Comparison of ENCODE assay signal across 8 cellular contexts in the genomic region with DNA sequence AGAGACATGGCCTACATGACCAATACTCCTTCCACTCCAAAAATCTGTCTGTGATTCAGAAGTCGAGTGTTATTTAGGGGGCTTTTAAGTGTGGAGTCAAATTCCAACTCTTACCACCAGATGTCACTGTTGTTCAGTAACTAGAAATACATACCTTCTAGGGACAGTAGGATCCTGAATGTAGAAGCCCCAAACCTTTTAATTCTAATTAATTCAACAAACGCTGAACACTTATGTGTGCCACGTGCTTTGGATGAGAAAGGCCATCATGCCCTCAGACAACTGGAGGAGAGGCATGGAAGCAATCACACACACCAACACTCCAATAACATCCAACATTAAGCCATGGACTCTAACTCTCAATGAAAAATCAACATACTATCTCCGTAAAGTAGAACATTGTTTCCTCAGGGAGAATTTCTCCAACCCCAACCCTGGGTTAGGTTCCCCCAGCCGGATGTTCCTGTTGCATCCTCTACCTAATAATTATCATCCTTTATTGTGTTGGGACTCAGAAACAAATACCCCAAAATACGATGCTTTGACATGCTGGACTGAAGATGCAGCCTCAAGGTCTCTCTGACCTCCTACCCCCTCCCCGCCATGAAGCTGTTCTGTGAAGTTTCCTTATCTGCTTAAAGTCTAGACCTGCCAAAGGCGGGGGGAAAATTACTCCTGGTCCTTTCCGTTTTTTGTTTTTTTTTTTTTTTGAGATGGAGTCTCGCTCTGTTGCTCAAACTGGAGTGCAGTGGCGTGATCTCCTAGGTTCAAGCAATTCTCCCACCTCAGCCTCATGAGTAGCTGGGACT. TPM values are rescaled to one million over a fixed set of nuclear protein-coding genes. Genes with fewer than 3 reads are reported as not detected.
A peak's percentile ranks its signal among the peaks of the same experiment; 100 is the strongest.
DNase-seq lines count a peak whose midpoint lies in the region; ATAC-seq and TF ChIP-seq lines count a peak whose summit lies in the region.

No MANE protein-coding gene starts in this region.

- H3K27me3 ChIP-seq in esophagus squamous epithelium: no peaks in the 10 kb centered on the region

- peak overlapping the region in 3 of 4 donors; percentile 78 to 87 (median 80) for H3K27ac ChIP-seq in esophagus squamous epithelium

- H3K27me3 Mint-ChIP-seq in natural killer cell (ENCODE audit: low read depth in 2 of 2): no peaks in the 10 kb centered on the region

- H3K4me1 ChIP-seq in esophagus squamous epithelium: peaks cover 0 to 76% (median 21%) of the 10 kb centered on the region in 3 donors

- intact Hi-C loops in esophagus squamous epithelium (cut with DNase I) (loop anchor here (5.0 kb wide), 1 partner anchor 61 kb away; no protein-coding TSS in a partner anchor), natural killer cell (cut with micrococcal nuclease) (loop anchor here (1.0 to 2.0 kb wide), 4 partner anchors 24 to 100 kb away; a partner anchor contains a TSS)

- peak; percentile 59 for ATAC-seq in GM21360 (IDR thresholded peaks at IDR 0.05; ENCODE audit: unreplicated experiment)
- ATAC-seq in natural killer cell: peak; percentile 80 to 98 (median 87)
- no peak for ATAC-seq in HG02938 (IDR thresholded peaks at IDR 0.05; ENCODE audit: unreplicated experiment)

- no peak overlapping the region for H3K4me3 ChIP-seq in esophagus squamous epithelium

- peak; percentile 73 to 84 (median 82) for TF ChIP-seq CTCF in esophagus squamous epithelium (IDR thresholded peaks at IDR 0.05)
- peak; percentile 74 for TF ChIP-seq CTCF in natural killer cell (IDR thresholded peaks at IDR 0.05)

- H3K9me3 ChIP-seq in esophagus squamous epithelium: no peaks in the 10 kb centered on the region

- no peak overlapping the region for H3K27ac Mint-ChIP-seq in natural killer cell

- H3K36me3 Mint-ChIP-seq in natural killer cell: peaks cover 19% of the 10 kb centered on the region

- DNase-seq in DMS79 (lab: John Stamatoyannopoulos, UW) (peak; percentile 32), NAMALWA (ENCODE audit: low spot score) (peak; percentile 81), SKM-1 treated with dmso at 0.1 percent for 144 hours (lab: John Stamatoyannopoulos, UW; ENCODE audit: unreplicated experiment) (peak; percentile 37), esophagus squamous epithelium (lab: John Stamatoyannopoulos, UW) (no peak), natural killer cell (no peak)
- DNase-seq in stimulated activated CD4-positive, alpha-beta T cell treated with anti-CD3 and anti-CD28 coated beads, Interleukin-2, amount 100 ng/mL, for 24 hours: no peak

- TF ChIP-seq POLR2A in esophagus squamous epithelium (IDR thresholded peaks at IDR 0.05): no peak

- no peak overlapping the region for H3K4me3 Mint-ChIP-seq in natural killer cell

- H3K9me3 Mint-ChIP-seq in natural killer cell: no peaks in the 10 kb centered on the region

- 52 to 59% methylated on average over 9 to 11 of the region's 11 CpGs for WGBS in esophagus squamous epithelium, 2 donors

- H3K4me1 Mint-ChIP-seq in natural killer cell: peaks cover 0 to 3% of the 10 kb centered on the region in 2 donors

- H3K36me3 ChIP-seq in esophagus squamous epithelium: peaks cover 0 to 48% (median 0%) of the 10 kb centered on the region in 3 donors

RNA-seq across cellular contexts. Expression of a gene that starts 8.0 kb away (rescaled TPM):
- total RNA-seq in esophagus squamous epithelium (1 to 10 TPM in 1 of 4 donors, under 1 TPM in 1, not detected in 2; 0.62 to 1.3 TPM), natural killer cell (under 1 TPM; 0.35 to 0.88 (median 0.47) TPM)

RNA-seq across cellular contexts. Expression of a gene that starts 23.2 kb away (rescaled TPM):
- total RNA-seq in esophagus squamous epithelium: 100 to 1,000 TPM in 3 of 4 donors, 10 to 100 TPM in 1; 52.3 to 239 (median 212) TPM
- 10 to 100 TPM; 24.5 to 28.5 (median 28.2) TPM for total RNA-seq in natural killer cell

RNA-seq across cellular contexts. Expression of a gene that starts 28.1 kb away (rescaled TPM):
- total RNA-seq in esophagus squamous epithelium (1 to 10 TPM; 2.7 to 6.5 (median 3.1) TPM), natural killer cell (under 1 TPM; 0.56 to 0.95 (median 0.72) TPM)

Comparison
In these comparisons a context has a peak if more than half of its experiments do, and no peak if none do; other contexts are left out.
1. DNase-seq: peak in DMS79 (single experiment), NAMALWA (single experiment) and SKM-1 treated with dmso at 0.1 percent for 144 hours (single experiment); none in esophagus squamous epithelium (single experiment), natural killer cell (single experiment) and stimulated activated CD4-positive, alpha-beta T cell treated with anti-CD3 and anti-CD28 coated beads, Interleukin-2, amount 100 ng/mL, for 24 hours (0 of 2).